Comparison of ENCODE assay signal across 23 cellular contexts in the genomic region with DNA sequence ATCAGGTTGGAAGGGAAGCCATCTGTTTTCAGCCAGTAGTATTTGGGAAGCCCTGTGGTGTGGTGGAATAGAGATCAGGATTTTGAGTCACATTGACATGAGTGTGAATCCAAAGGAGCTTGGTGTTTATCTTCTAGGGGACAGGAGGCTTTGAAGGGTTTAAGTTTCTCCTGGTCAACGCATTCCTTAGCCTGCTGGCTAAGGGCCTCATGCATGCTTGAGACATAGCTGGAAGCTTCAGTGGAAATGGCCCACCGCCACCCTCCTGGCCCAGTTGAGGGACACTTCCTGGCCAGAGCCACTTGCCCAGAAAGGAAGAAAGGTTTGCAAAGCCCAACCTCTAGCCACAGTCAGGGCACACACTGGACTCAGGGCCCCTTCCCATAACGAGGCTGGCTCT.
A peak's percentile ranks its signal among the peaks of the same experiment; 100 is the strongest.
DNase-seq lines count a peak whose midpoint lies in the region; ATAC-seq and TF ChIP-seq lines count a peak whose summit lies in the region.
"Had no signal": no experiment of that assay in that cellular context is flagged by ENCODE, and none has a peak within 500 bp of the region (broad histone marks: within the 10 kb centered on the region; RNA-seq: fewer than 3 reads in every experiment).

No MANE protein-coding gene starts in this region.

- H3K9ac ChIP-seq in skeletal muscle tissue (ENCODE audit: low read depth in 1 of 3, low read length in 3 of 3), result peak overlapping the region; percentile 35 to 79 (median 65)
- H3K9ac ChIP-seq: GM23248, SK-N-SH had no signal

- H3K9me3 Mint-ChIP-seq in mesothelial cell of epicardium, result peaks cover 18% of the 10 kb centered on the region
- H3K9me3 Mint-ChIP-seq in CD14-positive monocyte, result peaks cover 0 to 5% (median 0%) of the 10 kb centered on the region in 7 donors
- H3K9me3 Mint-ChIP-seq: HFFc6 had no signal

- peaks cover 15% of the 10 kb centered on the region for H3K4me1 Mint-ChIP-seq in mesothelial cell of epicardium
- H3K4me1 Mint-ChIP-seq in CD14-positive monocyte, result no peaks in the 10 kb centered on the region
- H3K4me1 Mint-ChIP-seq: CD4-positive, CD25-positive, alpha-beta regulatory T cell had no signal

- H3K36me3 Mint-ChIP-seq in mesothelial cell of epicardium (no peaks in the 10 kb centered on the region), CD14-positive monocyte (no peaks in the 10 kb centered on the region)
- H3K36me3 Mint-ChIP-seq: CD4-positive, CD25-positive, alpha-beta regulatory T cell had no signal

- TF ChIP-seq CTCF in right atrium auricular region (IDR thresholded peaks at IDR 0.05) (no peak), mesothelial cell of epicardium (IDR thresholded peaks at IDR 0.05; ENCODE audit: unreplicated experiment) (no peak), CD14-positive monocyte (IDR thresholded peaks at IDR 0.05) (no peak)

- H3K4me3 Mint-ChIP-seq in mesothelial cell of epicardium (no peak overlapping the region), CD14-positive monocyte (no peak overlapping the region)
- H3K4me3 Mint-ChIP-seq: CD4-positive, CD25-positive, alpha-beta regulatory T cell; H9; HFFc6 had no signal

- H3K27me3 Mint-ChIP-seq in mesothelial cell of epicardium (ENCODE audit: low read depth) (no peaks in the 10 kb centered on the region), CD14-positive monocyte (ENCODE audit: low read depth in 3 of 3) (peaks cover 0 to 1% (median 0%) of the 10 kb centered on the region in 3 donors)

- no peaks in the 10 kb centered on the region for H3K9me3 ChIP-seq in right cardiac atrium (ENCODE audit: control insufficient read depth, low read length)
- peaks cover 0 to 4% of the 10 kb centered on the region in 2 donors for H3K9me3 ChIP-seq in right atrium auricular region
- no peaks in the 10 kb centered on the region for H3K9me3 ChIP-seq in skeletal muscle tissue (ENCODE audit: control insufficient read depth in 3 of 3, low read length in 3 of 3)
- H3K9me3 ChIP-seq: BE2C, SK-N-SH had no signal

- H3K36me3 ChIP-seq in right atrium auricular region (no peaks in the 10 kb centered on the region), skeletal muscle tissue (ENCODE audit: control insufficient read depth in 3 of 3, insufficient read depth in 3 of 3, low read length in 3 of 3) (no peaks in the 10 kb centered on the region)
- H3K36me3 ChIP-seq: BE2C had no signal

- 54% methylated on average over 3 of the region's 3 CpGs for WGBS in right cardiac atrium

- peak in 2 of 3 donors; percentile 18 to 71 for DNase-seq in right cardiac atrium
- DNase-seq in right atrium auricular region (ENCODE audit: low spot score), result no peak
- no peak for DNase-seq in mesothelial cell of epicardium (ENCODE audit: low spot score in 2 of 2, unreplicated experiment in 2 of 2)
- DNase-seq in MV-4-11 (lab: John Stamatoyannopoulos, UW), result no peak
- DNase-seq in LoVo (ENCODE audit: low spot score), result no peak
- no peak for DNase-seq in CD14-positive monocyte (ENCODE audit: low spot score)
- DNase-seq: BE2C; CD4-positive, CD25-positive, alpha-beta regulatory T cell; DMS79; GM23248; H9; HFFc6; KG1; NCI-H1105 treated with DMSO at 0.1 percent for 48 hours; NCI-H2029 treated with DMSO at 0.1 percent for 48 hours; NCI-H226; NCI-H510A treated with DMSO at 0.1 percent for 48 hours; NCI-H748 treated with DMSO at 0.1 percent for 48 hours; PC-9; RPMI8226; SIG-M5; SK-N-SH had no signal

- H3K27ac ChIP-seq in right cardiac atrium (ENCODE audit: low read length) (no peak overlapping the region), right atrium auricular region (no peak overlapping the region), skeletal muscle tissue (ENCODE audit: low read depth, low read length) (peak overlapping the region; percentile 93)
- H3K27ac ChIP-seq: GM23248, PC-9 had no signal

- ATAC-seq in right cardiac atrium, result peak in 1 of 2 donors; percentile 28

- H3K27ac Mint-ChIP-seq in mesothelial cell of epicardium (peak overlapping the region; percentile 54), CD14-positive monocyte (no peak overlapping the region)
- H3K27ac Mint-ChIP-seq: CD4-positive, CD25-positive, alpha-beta regulatory T cell; H9; HFFc6 had no signal

- H3K27me3 ChIP-seq in right cardiac atrium (ENCODE audit: control insufficient read depth, insufficient read depth) (no peaks in the 10 kb centered on the region), right atrium auricular region (no peaks in the 10 kb centered on the region), skeletal muscle tissue (ENCODE audit: control insufficient read depth in 3 of 3, insufficient read depth in 3 of 3, low read length in 3 of 3) (no peaks in the 10 kb centered on the region)
- H3K27me3 ChIP-seq: BE2C had no signal

- H3K4me3 ChIP-seq in right cardiac atrium (ENCODE audit: low read length) (no peak overlapping the region), right atrium auricular region (no peak overlapping the region), skeletal muscle tissue (ENCODE audit: low read length in 3 of 3) (no peak overlapping the region)
- H3K4me3 ChIP-seq: GM23248, PC-9 had no signal

- intact Hi-C loops in right cardiac atrium (cut with DNase I) (no loop called here), CD14-positive monocyte (cut with micrococcal nuclease) (no loop called here)

- peaks cover 2% of the 10 kb centered on the region for H3K4me1 ChIP-seq in right cardiac atrium (ENCODE audit: control insufficient read depth, insufficient read depth, low read length)
- peaks cover 0 to 16% of the 10 kb centered on the region in 2 donors for H3K4me1 ChIP-seq in right atrium auricular region
- peaks cover 43 to 50% (median 47%) of the 10 kb centered on the region in 3 donors for H3K4me1 ChIP-seq in skeletal muscle tissue (ENCODE audit: control insufficient read depth in 3 of 3, insufficient read depth in 3 of 3, low read length in 3 of 3)
- H3K4me1 ChIP-seq: BE2C had no signal

Comparison
In these comparisons a context has a peak if more than half of its experiments do, and no peak if none do; other contexts are left out.
1. DNase-seq: peak in right cardiac atrium (2 of 3); none in right atrium auricular region (single experiment), mesothelial cell of epicardium (0 of 2), MV-4-11 (single experiment), LoVo (single experiment) and CD14-positive monocyte (single experiment).